ENCODE assay signal across 13 cellular contexts in genomic region chr12:52976574-52977071, GRCh38. TPM values are rescaled to one million over a fixed set of nuclear protein-coding genes. Genes with fewer than 3 reads are reported as not detected.
DNase-seq lines count a peak whose midpoint lies in the region; ATAC-seq and TF ChIP-seq lines count a peak whose summit lies in the region.
"Had no signal": no experiment of that assay in that cellular context is flagged by ENCODE, and none has a peak within 500 bp of the region (broad histone marks: within the 10 kb centered on the region; RNA-seq: fewer than 3 reads in every experiment).

No MANE protein-coding gene starts in this region.

- POLR2A ChIA-PET in AG04450 (lab: Yijun Ruan, JAX): no interaction called here

- ATAC-seq in GM18907 (IDR thresholded peaks at IDR 0.05; ENCODE audit: unreplicated experiment): no peak

- H3K27ac Mint-ChIP-seq in HFFc6 (peak overlapping the region; percentile 84), mesothelial cell of epicardium (peak overlapping the region; percentile 98)
- H3K27ac Mint-ChIP-seq in T-helper 2 cell treated with Interferon-gamma antibody and Interleukin-4, amounts not matched to agents 5 μg/mL and 100 μg/mL, for 36 hours: no peak overlapping the region

- H3K4me1 Mint-ChIP-seq in HFFc6 (ENCODE audit: low read depth) (peaks cover 83% of the 10 kb centered on the region), mesothelial cell of epicardium (peaks cover 75% of the 10 kb centered on the region)
- H3K4me1 Mint-ChIP-seq in T-helper 2 cell treated with Interferon-gamma antibody and Interleukin-4, amounts not matched to agents 5 μg/mL and 100 μg/mL, for 36 hours (ENCODE audit: low read depth): no peaks in the 10 kb centered on the region

- H3K4me3 ChIP-seq in AG04450 (ENCODE audit: low read depth, low read length) (no peak overlapping the region), astrocyte of the spinal cord (ENCODE audit: low read depth, low read length) (no peak overlapping the region)
- H3K4me3 ChIP-seq: tibial artery had no signal

- H3K9me3 Mint-ChIP-seq in HFFc6 (no peaks in the 10 kb centered on the region), mesothelial cell of epicardium (no peaks in the 10 kb centered on the region)
- H3K9me3 Mint-ChIP-seq in T-helper 2 cell treated with Interferon-gamma antibody and Interleukin-4, amounts not matched to agents 5 μg/mL and 100 μg/mL, for 36 hours: no peaks in the 10 kb centered on the region

- DNase-seq in AG04450 (ENCODE audit: low read depth, low spot score) (peak; percentile 24), HFFc6 (peak; percentile 80), astrocyte of the spinal cord (ENCODE audit: low read depth, low spot score) (peak; percentile 28), mesothelial cell of epicardium (ENCODE audit: low spot score in 2 of 2, unreplicated experiment in 2 of 2) (peak in 1 of 2 experiments; percentile 51), cortex of kidney (lab: John Stamatoyannopoulos, UW) (no peak), NCI-H69 (lab: John Stamatoyannopoulos, UW) (no peak)
- no peak for DNase-seq in T-helper 2 cell treated with Interferon-gamma antibody and Interleukin-4, amounts not matched to agents 5 μg/mL and 100 μg/mL, for 36 hours (ENCODE audit: low spot score)
- DNase-seq: ACHN; activated CD4-positive, alpha-beta T cell treated with anti-CD3 and anti-CD28 coated beads, Interleukin-2, amount 50 U/mL, for 4 hours; Kasumi-1; tibial artery had no signal

- H3K27ac ChIP-seq in AG04450 (ENCODE audit: low read depth, low read length): no peak overlapping the region
- H3K27ac ChIP-seq: epithelial cell of prostate, tibial artery had no signal

- no peaks in the 10 kb centered on the region for H3K9me3 ChIP-seq in AG04450 (ENCODE audit: control insufficient read depth, insufficient read depth, low read length)
- H3K9me3 ChIP-seq: tibial artery had no signal

- no peaks in the 10 kb centered on the region for H3K27me3 ChIP-seq in AG04450 (ENCODE audit: control insufficient read depth, insufficient read depth, low read length)

- H3K4me3 Mint-ChIP-seq in HFFc6 (peak overlapping the region; percentile 44), mesothelial cell of epicardium (peak overlapping the region; percentile 32)
- H3K4me3 Mint-ChIP-seq in T-helper 2 cell treated with Interferon-gamma antibody and Interleukin-4, amounts not matched to agents 5 μg/mL and 100 μg/mL, for 36 hours: no peak overlapping the region

- TF ChIP-seq CTCF in AG04450 (IDR thresholded peaks at IDR 0.05; ENCODE audit: low read depth, low read length) (no peak), HFFc6 (IDR thresholded peaks at IDR 0.05) (peak; percentile 32; the same call in 1 of the 2 replicates), astrocyte of the spinal cord (IDR thresholded peaks at IDR 0.05; ENCODE audit: low read depth, low read length) (no peak), mesothelial cell of epicardium (IDR thresholded peaks at IDR 0.05; ENCODE audit: unreplicated experiment) (no peak)

- in situ Hi-C loops in astrocyte of the spinal cord (cut with HindIII; ENCODE audit: low sequenced_read_pairs): no loop called here

- CTCF ChIA-PET in AG04450 (lab: Charles Lee): interaction anchor here (0.8 to 12.6 kb wide), 2 partner anchors 73 to 93 kb away, joined by 3 to 1204 read pairs; no protein-coding TSS in a partner anchor

- H3K36me3 Mint-ChIP-seq in HFFc6 (ENCODE audit: low read depth): no peaks in the 10 kb centered on the region
- no peaks in the 10 kb centered on the region for H3K36me3 Mint-ChIP-seq in mesothelial cell of epicardium
- H3K36me3 Mint-ChIP-seq in T-helper 2 cell treated with Interferon-gamma antibody and Interleukin-4, amounts not matched to agents 5 μg/mL and 100 μg/mL, for 36 hours (ENCODE audit: low read depth): no peaks in the 10 kb centered on the region

- H3K27me3 Mint-ChIP-seq in HFFc6 (ENCODE audit: insufficient read depth) (peaks cover 1% of the 10 kb centered on the region; the same call in 1 of the 2 replicates), mesothelial cell of epicardium (ENCODE audit: low read depth) (no peaks in the 10 kb centered on the region)
- H3K27me3 Mint-ChIP-seq in T-helper 2 cell treated with Interferon-gamma antibody and Interleukin-4, amounts not matched to agents 5 μg/mL and 100 μg/mL, for 36 hours (ENCODE audit: low read depth): peaks cover 32% of the 10 kb centered on the region

RNA-seq across cellular contexts. Expression of gene KRT18, which starts 27.7 kb away (rescaled TPM):
- polyA plus RNA-seq in AG04450 (2011; rRNA removed): 71.6 and 85.6 TPM in 2 replicates
- polyA minus RNA-seq in AG04450 (2011; rRNA and poly(A)+ RNA removed): 75.0 and 87.0 TPM in 2 replicates
- total RNA-seq in HFFc6 (2021; fragmentation: NEBNext Ultra II Directional; extraction: Animal tissue kit (Norgen Biotek cat#: 25700)): 100 to 1,000 TPM; 556 to 745 (median 582) TPM
- total RNA-seq in mesothelial cell of epicardium: 714 to 762 TPM (median 725 TPM) in 3 replicates

RNA-seq across cellular contexts. Expression of gene EIF4B, which starts 29.6 kb away (rescaled TPM):
- polyA plus RNA-seq in AG04450 (2011; rRNA removed): 548 and 645 TPM in 2 replicates
- polyA minus RNA-seq in AG04450 (2011; rRNA and poly(A)+ RNA removed): 854 and 868 TPM in 2 replicates
- 100 to 1,000 TPM; 376 to 437 (median 392) TPM for total RNA-seq in HFFc6 (2021; fragmentation: NEBNext Ultra II Directional; extraction: Animal tissue kit (Norgen Biotek cat#: 25700))
- 544 to 576 TPM (median 554 TPM) in 3 replicates for total RNA-seq in mesothelial cell of epicardium

Comparison
In these comparisons a context has a peak if more than half of its experiments do, and no peak if none do; other contexts are left out.
1. DNase-seq: peak in AG04450 (single experiment), HFFc6 (single experiment) and astrocyte of the spinal cord (single experiment); none in cortex of kidney (single experiment), NCI-H69 (single experiment) and T-helper 2 cell treated with Interferon-gamma antibody and Interleukin-4, amounts not matched to agents 5 μg/mL and 100 μg/mL, for 36 hours (single experiment).